9 cellular contexts compared by ENCODE assay signal in genomic region chr1:9542425-9542824, GRCh38. TPM values are rescaled to one million over a fixed set of nuclear protein-coding genes. Genes with fewer than 3 reads are reported as not detected.
DNase-seq lines count a peak whose midpoint lies in the region; ATAC-seq and TF ChIP-seq lines count a peak whose summit lies in the region.
"Had no signal": no experiment of that assay in that cellular context is flagged by ENCODE, and none has a peak within 500 bp of the region (broad histone marks: within the 10 kb centered on the region; RNA-seq: fewer than 3 reads in every experiment).

No MANE protein-coding gene starts in this region.

- H3K27ac ChIP-seq in subcutaneous abdominal adipose tissue (ENCODE audit: low read depth, low read length), result peak overlapping the region; percentile 30

- H3K36me3 ChIP-seq in subcutaneous abdominal adipose tissue (ENCODE audit: control insufficient read depth in 5 of 5, insufficient read depth in 5 of 5, low read length in 5 of 5), result no peaks in the 10 kb centered on the region

- H3K27ac Mint-ChIP-seq in activated naive CD4-positive, alpha-beta T cell treated with anti-CD3 and anti-CD28 coated beads, Interleukin-2, amount 50 U/mL, for 24 hours, result no peak overlapping the region
- 0 out of 2 replicates have a peak overlapping the region, but pooled peaks have one; percentile 27 for H3K27ac Mint-ChIP-seq in WTC11

- H3K4me3 ChIP-seq in subcutaneous abdominal adipose tissue (ENCODE audit: low read depth in 1 of 5, low read length in 5 of 5), result peak overlapping the region in 4 of 5 donors; percentile 17 to 56 (median 39)

- TF ChIP-seq CTCF in WTC11 (IDR thresholded peaks at IDR 0.05), result no peak

- ATAC-seq in WTC11, result no peak
- ATAC-seq in GM18907 (IDR thresholded peaks at IDR 0.05; ENCODE audit: unreplicated experiment), result no peak

- H3K4me1 Mint-ChIP-seq in activated naive CD4-positive, alpha-beta T cell treated with anti-CD3 and anti-CD28 coated beads, Interleukin-2, amount 50 U/mL, for 24 hours, result peaks cover 50% of the 10 kb centered on the region
- H3K4me1 Mint-ChIP-seq in WTC11, result peaks cover 33% of the 10 kb centered on the region

- H3K9me3 ChIP-seq in subcutaneous abdominal adipose tissue (ENCODE audit: control insufficient read depth in 5 of 5, low read length in 5 of 5), result no peaks in the 10 kb centered on the region

- H3K9ac ChIP-seq in subcutaneous abdominal adipose tissue (ENCODE audit: low read length in 5 of 5), result peak overlapping the region in 1 of 5 donors; percentile 23

- DNase-seq in activated naive CD4-positive, alpha-beta T cell treated with Interleukin-2 at 50 U/mL for 16 hours, result no peak
- DNase-seq in WTC11 (ENCODE audit: low spot score) (no peak), glomerular visceral epithelial cell (ENCODE audit: extremely low spot score) (peak; percentile 37), NCI-H82 (lab: John Stamatoyannopoulos, UW) (no peak)
- DNase-seq in activated naive CD4-positive, alpha-beta T cell treated with anti-CD3 and anti-CD28 coated beads, Interleukin-2, amount 50 U/mL, for 16 hours, result no peak
- DNase-seq: NCI-H1048 had no signal

- H3K9me3 Mint-ChIP-seq in activated naive CD4-positive, alpha-beta T cell treated with anti-CD3 and anti-CD28 coated beads, Interleukin-2, amount 50 U/mL, for 24 hours, result no peaks in the 10 kb centered on the region
- H3K9me3 Mint-ChIP-seq in WTC11, result no peaks in the 10 kb centered on the region

- no peaks in the 10 kb centered on the region for H3K36me3 Mint-ChIP-seq in activated naive CD4-positive, alpha-beta T cell treated with anti-CD3 and anti-CD28 coated beads, Interleukin-2, amount 50 U/mL, for 24 hours
- peaks cover 11% of the 10 kb centered on the region for H3K36me3 Mint-ChIP-seq in WTC11

- peak overlapping the region; percentile 47 for H3K4me3 Mint-ChIP-seq in activated naive CD4-positive, alpha-beta T cell treated with anti-CD3 and anti-CD28 coated beads, Interleukin-2, amount 50 U/mL, for 24 hours
- H3K4me3 Mint-ChIP-seq in WTC11, result no peak overlapping the region

- POLR2A ChIA-PET in WTC11 (lab: Charles Lee), result interaction anchor here (0.6 kb wide), 1 partner anchor 700 kb away, joined by 5 read pairs; no protein-coding TSS in a partner anchor

- peaks cover 0 to 30% (median 28%) of the 10 kb centered on the region in 5 donors for H3K4me1 ChIP-seq in subcutaneous abdominal adipose tissue (ENCODE audit: control insufficient read depth in 5 of 5, insufficient read depth in 5 of 5, low read length in 5 of 5)

- no peaks in the 10 kb centered on the region for H3K27me3 Mint-ChIP-seq in activated naive CD4-positive, alpha-beta T cell treated with anti-CD3 and anti-CD28 coated beads, Interleukin-2, amount 50 U/mL, for 24 hours
- H3K27me3 Mint-ChIP-seq in WTC11 (ENCODE audit: low read depth), result no peaks in the 10 kb centered on the region

- H3K27me3 ChIP-seq in subcutaneous abdominal adipose tissue (ENCODE audit: control insufficient read depth in 5 of 5, insufficient read depth in 4 of 5, low read length in 5 of 5), result no peaks in the 10 kb centered on the region

- CTCF ChIA-PET in WTC11 (lab: Charles Lee), result no interaction called here

TF ChIP-seq in WTC11, 78 proteins besides CTCF, POLR2A, EP300 and RAD21:
- no peak for TF ChIP-seq NR3C1 (CRISPR knock-in tag; conservative IDR thresholded peaks at IDR 0.05; ENCODE audit: low read depth)
- no peak for TF ChIP-seq ATF1 (CRISPR knock-in tag; IDR thresholded peaks at IDR 0.05)
- no peak for TF ChIP-seq ZMAT4 (CRISPR knock-in tag; IDR thresholded peaks at IDR 0.05)
- no peak for TF ChIP-seq MXD4 (CRISPR knock-in tag; IDR thresholded peaks at IDR 0.05; ENCODE audit: borderline replicate concordance)
- TF ChIP-seq NR1H2 (CRISPR knock-in tag; IDR thresholded peaks at IDR 0.05), result no peak
- TF ChIP-seq NFE2L1 (CRISPR knock-in tag; IDR thresholded peaks at IDR 0.05), result no peak
- TF ChIP-seq, protein P1, sequence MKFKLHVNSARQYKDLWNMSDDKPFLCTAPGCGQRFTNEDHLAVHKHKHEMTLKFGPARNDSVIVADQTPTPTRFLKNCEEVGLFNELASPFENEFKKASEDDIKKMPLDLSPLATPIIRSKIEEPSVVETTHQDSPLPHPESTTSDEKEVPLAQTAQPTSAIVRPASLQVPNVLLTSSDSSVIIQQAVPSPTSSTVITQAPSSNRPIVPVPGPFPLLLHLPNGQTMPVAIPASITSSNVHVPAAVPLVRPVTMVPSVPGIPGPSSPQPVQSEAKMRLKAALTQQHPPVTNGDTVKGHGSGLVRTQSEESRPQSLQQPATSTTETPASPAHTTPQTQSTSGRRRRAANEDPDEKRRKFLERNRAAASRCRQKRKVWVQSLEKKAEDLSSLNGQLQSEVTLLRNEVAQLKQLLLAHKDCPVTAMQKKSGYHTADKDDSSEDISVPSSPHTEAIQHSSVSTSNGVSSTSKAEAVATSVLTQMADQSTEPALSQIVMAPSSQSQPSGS (CRISPR knock-in tag; IDR thresholded peaks at IDR 0.05; ENCODE audit: borderline replicate concordance, low read depth), result no peak
- TF ChIP-seq FOXJ3 (CRISPR knock-in tag; IDR thresholded peaks at IDR 0.05; ENCODE audit: borderline replicate concordance), result no peak
- no peak for TF ChIP-seq ZNF281 (CRISPR knock-in tag; IDR thresholded peaks at IDR 0.05)
- TF ChIP-seq, protein P2, sequence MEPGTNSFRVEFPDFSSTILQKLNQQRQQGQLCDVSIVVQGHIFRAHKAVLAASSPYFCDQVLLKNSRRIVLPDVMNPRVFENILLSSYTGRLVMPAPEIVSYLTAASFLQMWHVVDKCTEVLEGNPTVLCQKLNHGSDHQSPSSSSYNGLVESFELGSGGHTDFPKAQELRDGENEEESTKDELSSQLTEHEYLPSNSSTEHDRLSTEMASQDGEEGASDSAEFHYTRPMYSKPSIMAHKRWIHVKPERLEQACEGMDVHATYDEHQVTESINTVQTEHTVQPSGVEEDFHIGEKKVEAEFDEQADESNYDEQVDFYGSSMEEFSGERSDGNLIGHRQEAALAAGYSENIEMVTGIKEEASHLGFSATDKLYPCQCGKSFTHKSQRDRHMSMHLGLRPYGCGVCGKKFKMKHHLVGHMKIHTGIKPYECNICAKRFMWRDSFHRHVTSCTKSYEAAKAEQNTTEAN (CRISPR knock-in tag; IDR thresholded peaks at IDR 0.05), result no peak
- no peak for TF ChIP-seq ZNF425 (CRISPR knock-in tag; conservative IDR thresholded peaks at IDR 0.05)
- no peak for TF ChIP-seq NFYB (CRISPR knock-in tag; conservative IDR thresholded peaks at IDR 0.05; ENCODE audit: low read depth)
- TF ChIP-seq, protein P3, sequence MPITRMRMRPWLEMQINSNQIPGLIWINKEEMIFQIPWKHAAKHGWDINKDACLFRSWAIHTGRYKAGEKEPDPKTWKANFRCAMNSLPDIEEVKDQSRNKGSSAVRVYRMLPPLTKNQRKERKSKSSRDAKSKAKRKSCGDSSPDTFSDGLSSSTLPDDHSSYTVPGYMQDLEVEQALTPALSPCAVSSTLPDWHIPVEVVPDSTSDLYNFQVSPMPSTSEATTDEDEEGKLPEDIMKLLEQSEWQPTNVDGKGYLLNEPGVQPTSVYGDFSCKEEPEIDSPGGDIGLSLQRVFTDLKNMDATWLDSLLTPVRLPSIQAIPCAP (CRISPR knock-in tag; IDR thresholded peaks at IDR 0.05), result no peak
- TF ChIP-seq FOXP1 (CRISPR knock-in tag; IDR thresholded peaks at IDR 0.05; ENCODE audit: borderline replicate concordance), result no peak
- no peak for TF ChIP-seq SMAD4 (CRISPR knock-in tag; IDR thresholded peaks at IDR 0.05)

RNA-seq across cellular contexts. Expression of gene SLC25A33, which starts 3.2 kb away (rescaled TPM):
- total RNA-seq in WTC11 (2021), result 8.8 to 9.3 TPM (median 9.2 TPM) in 3 replicates

RNA-seq across cellular contexts. Expression of gene TMEM201, which starts 46.3 kb away (rescaled TPM):
- total RNA-seq in WTC11 (2021), result 25.9 to 30.4 TPM (median 26.7 TPM) in 3 replicates
